ENCODE assay signal across 28 cellular contexts in the genomic region with DNA sequence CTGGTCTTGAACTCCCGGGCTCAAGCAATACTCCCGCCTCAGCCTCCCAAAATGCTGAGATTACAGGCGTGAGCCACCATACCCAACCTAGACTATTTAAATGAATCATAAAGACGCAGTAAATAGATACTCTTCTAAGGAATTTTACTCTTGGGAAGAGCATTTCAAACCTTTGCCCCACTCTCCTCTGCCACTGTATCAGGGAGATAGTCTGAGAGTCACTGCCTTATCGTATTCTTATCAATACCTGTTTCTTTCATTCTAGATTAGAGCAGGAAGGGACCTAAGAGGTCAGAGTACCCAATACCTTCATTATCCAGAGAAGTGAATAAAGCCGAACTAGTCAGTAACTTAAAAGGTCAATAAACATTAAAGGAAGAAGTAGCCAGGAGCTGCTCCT.
"Had no signal": no experiment of that assay in that cellular context is flagged by ENCODE, and none has a peak within 500 bp of the region (broad histone marks: within the 10 kb centered on the region; RNA-seq: fewer than 3 reads in every experiment).

No MANE protein-coding gene starts in this region.

- H3K27me3 Mint-ChIP-seq: progenitor cell of endocrine pancreas; stimulated activated memory B cell treated with anti-CD40 and anti-IgM and Interleukin-4, amounts not matched to agents 10 μg/mL and 1 μg/mL and 100 μg/mL, for 72 hours; stimulated activated naive CD8-positive, alpha-beta T cell treated with anti-CD3 and anti-CD28 coated beads, Interleukin-15, amount 100 ng/mL, for 72 hours had no signal

- H3K9me3 ChIP-seq: ovary, psoas muscle, right lobe of liver, sigmoid colon, spleen, suprapubic skin, testis, tibial artery, transverse colon, upper lobe of left lung, vagina had no signal

- H3K27ac Mint-ChIP-seq: natural killer cell; nephron; neural progenitor cell; progenitor cell of endocrine pancreas; stimulated activated memory B cell treated with anti-CD40 and anti-IgM and Interleukin-4, amounts not matched to agents 10 μg/mL and 1 μg/mL and 100 μg/mL, for 72 hours; stimulated activated naive CD8-positive, alpha-beta T cell treated with anti-CD3 and anti-CD28 coated beads, Interleukin-15, amount 100 ng/mL, for 72 hours had no signal

- ATAC-seq: stimulated activated memory B cell treated with anti-CD40 and anti-IgM and Interleukin-4, amounts not matched to agents 10 μg/mL and 1 μg/mL and 100 μg/mL, for 72 hours; stimulated activated naive CD8-positive, alpha-beta T cell treated with anti-CD3 and anti-CD28 coated beads, Interleukin-15, amount 100 ng/mL, for 72 hours had no signal

- FAIRE-seq: urothelium cell line had no signal

- H3K4me2 ChIP-seq: neural progenitor cell had no signal

- H3K9ac ChIP-seq: neural progenitor cell, parathyroid adenoma had no signal

- H3K36me3 Mint-ChIP-seq: natural killer cell; stimulated activated memory B cell treated with anti-CD40 and anti-IgM and Interleukin-4, amounts not matched to agents 10 μg/mL and 1 μg/mL and 100 μg/mL, for 72 hours had no signal

- H3K4me3 ChIP-seq: neural progenitor cell, ovary, psoas muscle, right lobe of liver, sigmoid colon, smooth muscle cell, spleen, suprapubic skin, testis, tibial artery, transverse colon, upper lobe of left lung, vagina had no signal

- H3K4me1 ChIP-seq: parathyroid adenoma had no signal

- H3K27me3 ChIP-seq: neural progenitor cell, ovary, right lobe of liver, sigmoid colon, spleen, suprapubic skin, testis, tibial artery, transverse colon, upper lobe of left lung, vagina had no signal

- H3K9me3 Mint-ChIP-seq: natural killer cell; nephron; stimulated activated memory B cell treated with anti-CD40 and anti-IgM and Interleukin-4, amounts not matched to agents 10 μg/mL and 1 μg/mL and 100 μg/mL, for 72 hours; stimulated activated naive CD8-positive, alpha-beta T cell treated with anti-CD3 and anti-CD28 coated beads, Interleukin-15, amount 100 ng/mL, for 72 hours had no signal

- H3K27ac ChIP-seq: neural progenitor cell, ovary, parathyroid adenoma, psoas muscle, right lobe of liver, sigmoid colon, spleen, suprapubic skin, tibial artery, transverse colon, upper lobe of left lung, vagina had no signal

- H3K4me3 Mint-ChIP-seq: natural killer cell; nephron; neural progenitor cell; stimulated activated memory B cell treated with anti-CD40 and anti-IgM and Interleukin-4, amounts not matched to agents 10 μg/mL and 1 μg/mL and 100 μg/mL, for 72 hours; stimulated activated naive CD8-positive, alpha-beta T cell treated with anti-CD3 and anti-CD28 coated beads, Interleukin-15, amount 100 ng/mL, for 72 hours had no signal

- H2AFZ ChIP-seq: neural progenitor cell, parathyroid adenoma had no signal

- DNase-seq: natural killer cell; occipital lobe; psoas muscle; right cardiac atrium; right lobe of liver; sigmoid colon; spleen; stimulated activated CD4-positive, alpha-beta T cell treated with anti-CD3 and anti-CD28 coated beads, Interleukin-12 subunit alpha, Interleukin-12 subunit beta, amount 100 ng/mL, for 4 hours; stimulated activated CD4-positive, alpha-beta T cell treated with anti-CD3 and anti-CD28 coated beads, Interleukin-1b, Interleukin-23, amount 100 ng/mL, for 48 hours; stimulated activated CD4-positive, alpha-beta T cell treated with anti-CD3 and anti-CD28 coated beads, Interleukin-4, amount 100 ng/mL, for 1 hour; stimulated activated CD4-positive, alpha-beta T cell treated with anti-CD3 and anti-CD28 coated beads, Interleukin-4, amount 100 ng/mL, for 4 hours; stimulated activated CD8-positive, alpha-beta memory T cell treated with anti-CD3 and anti-CD28 coated beads, Interleukin-4, amount 100 ng/mL, for 48 hours; stimulated activated naive CD8-positive, alpha-beta T cell treated with anti-CD3 and anti-CD28 coated beads, Interleukin-15, amount 100 ng/mL, for 72 hours; stimulated activated naive CD8-positive, alpha-beta T cell treated with anti-CD3 and anti-CD28 coated beads, Interleukin-15, Interleukin-2, amounts not matched to agents 100 U/mL and 50 U/mL, for 24 hours; tibial artery; upper lobe of left lung had no signal

- H3K36me3 ChIP-seq: neural progenitor cell, ovary, right lobe of liver, sigmoid colon, spleen, suprapubic skin, tibial artery, transverse colon, upper lobe of left lung, vagina had no signal
